ENCODE assay signal across 8 cellular contexts in the genomic region with DNA sequence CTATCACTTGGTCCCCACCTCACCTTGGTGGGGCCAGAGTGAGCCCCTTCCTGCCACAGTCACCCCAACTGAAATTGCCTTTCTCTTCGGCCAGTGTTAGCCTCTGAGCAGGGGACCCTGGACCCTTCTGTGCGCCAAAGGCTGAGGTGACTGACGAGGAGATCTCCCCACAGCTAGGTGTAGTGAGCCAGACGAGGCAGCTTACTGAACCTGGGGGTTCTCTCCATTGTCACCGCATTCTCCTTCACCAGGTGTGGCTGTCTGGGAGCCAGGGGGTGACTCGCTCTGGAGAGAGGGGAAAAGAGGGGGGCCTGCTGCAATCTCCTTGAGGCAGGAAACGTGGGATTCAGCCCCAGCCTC. TPM values are rescaled to one million over a fixed set of nuclear protein-coding genes. Genes with fewer than 3 reads are reported as not detected.
A peak's percentile ranks its signal among the peaks of the same experiment; 100 is the strongest.
DNase-seq lines count a peak whose midpoint lies in the region; ATAC-seq and TF ChIP-seq lines count a peak whose summit lies in the region.

No MANE protein-coding gene starts in this region.

- peaks cover 19% of the 10 kb centered on the region for H4K20me1 ChIP-seq in Karpas-422 (ENCODE audit: insufficient read depth, low read depth, low read length)

- H3K27me3 Mint-ChIP-seq in naive B cell: peaks cover 0 to 8% (median 5%) of the 10 kb centered on the region in 3 donors

- no peak overlapping the region for H3K27ac ChIP-seq in Karpas-422 (ENCODE audit: low read length)

- peak overlapping the region; percentile 100 for H3K4me3 ChIP-seq in AG09309 (ENCODE audit: control insufficient read depth, low read depth, low read length)
- peak overlapping the region; percentile 98 for H3K4me3 ChIP-seq in Karpas-422 (ENCODE audit: low read length)

- ATAC-seq in naive B cell (ENCODE audit: low read depth in 2 of 2): no peak

- no peaks in the 10 kb centered on the region for H3K9me3 Mint-ChIP-seq in naive B cell

- H3K9me3 ChIP-seq in Karpas-422 (ENCODE audit: low read length): no peaks in the 10 kb centered on the region

- H3K4me1 ChIP-seq in Karpas-422 (ENCODE audit: low read length): peaks cover 40% of the 10 kb centered on the region

- H3K4me2 ChIP-seq in Karpas-422 (ENCODE audit: low read depth, low read length, poor library complexity, severe bottlenecking): peak overlapping the region; percentile 93

- peaks cover 19% of the 10 kb centered on the region for H3K36me3 ChIP-seq in Karpas-422 (ENCODE audit: insufficient read depth, low read length)

- no peak for TF ChIP-seq CTCF in AG09309 (IDR thresholded peaks at IDR 0.05; ENCODE audit: control insufficient read depth, insufficient read depth, low read depth, low read length, missing control alignments)

- no peaks in the 10 kb centered on the region for H3K27me3 ChIP-seq in Karpas-422 (ENCODE audit: low read length)

- H3K79me2 ChIP-seq in Karpas-422 (ENCODE audit: low read length): peaks cover 38% of the 10 kb centered on the region

- no peak overlapping the region for H2AFZ ChIP-seq in Karpas-422 (ENCODE audit: low read length)

- H3K27ac Mint-ChIP-seq in naive B cell: peak overlapping the region in 2 of 6 donors; percentile 98 to 99

- H3K4me3 Mint-ChIP-seq in naive B cell: peak overlapping the region; percentile 95 to 99 (median 98)

- DNase-seq in AG09309 (ENCODE audit: low read depth) (no peak), Karpas-422 (no peak), dermis blood vessel endothelial cell (peak; percentile 16), naive B cell (no peak), inferior parietal cortex (ENCODE audit: extremely low spot score) (no peak), NCI-H2081 treated with DMSO at 0.1 percent for 48 hours (lab: John Stamatoyannopoulos, UW) (no peak), superior temporal gyrus (ENCODE audit: extremely low spot score) (no peak)
- DNase-seq in stimulated activated CD4-positive, alpha-beta T cell treated with anti-CD3 and anti-CD28 coated beads, Interleukin-4, amount 100 ng/mL, for 24 hours: no peak

- H3K36me3 Mint-ChIP-seq in naive B cell: no peaks in the 10 kb centered on the region

- peaks cover 19 to 44% (median 33%) of the 10 kb centered on the region in 3 donors for H3K4me1 Mint-ChIP-seq in naive B cell

- peak overlapping the region; percentile 97 for H3K9ac ChIP-seq in Karpas-422 (ENCODE audit: low read length)

- H3K9me2 ChIP-seq in Karpas-422 (replicated peaks; ENCODE audit: insufficient read depth, low read length): no peaks in the 10 kb centered on the region

RNA-seq across cellular contexts. Expression of a gene that starts 1.3 kb away (rescaled TPM):
- 1,155 and 2,638 TPM in 2 replicates for total RNA-seq in Karpas-422 (2014; rRNA removed; shearing (Covaris generic); ENCODE audit: low replicate concordance)
- 278 and 408 TPM in 2 replicates for total RNA-seq in dermis blood vessel endothelial cell
- 1,000 to 10,000 TPM; 1,256 to 2,811 (median 2,461) TPM for polyA plus RNA-seq in naive B cell (ENCODE audit: low read depth in 6 of 6)

RNA-seq across cellular contexts. Expression of a gene that starts 1.4 kb away (rescaled TPM):
- total RNA-seq in Karpas-422 (2014; rRNA removed; shearing (Covaris generic); ENCODE audit: low replicate concordance): 85.1 and 94.9 TPM in 2 replicates
- 10.2 and 11.7 TPM in 2 replicates for total RNA-seq in dermis blood vessel endothelial cell
- 100 to 1,000 TPM; 117 to 143 (median 128) TPM for polyA plus RNA-seq in naive B cell (ENCODE audit: low read depth in 6 of 6)

RNA-seq across cellular contexts. Expression of a gene that starts 14.5 kb away (rescaled TPM):
- total RNA-seq in Karpas-422 (2014; rRNA removed; shearing (Covaris generic); ENCODE audit: low replicate concordance): 16.0 and 29.4 TPM in 2 replicates
- 38.8 and 57.5 TPM in 2 replicates for total RNA-seq in dermis blood vessel endothelial cell
- 10 to 100 TPM; 16.0 to 32.4 (median 24.3) TPM for polyA plus RNA-seq in naive B cell (ENCODE audit: low read depth in 6 of 6)

RNA-seq across cellular contexts. Expression of a gene that starts 20.4 kb away (rescaled TPM):
- total RNA-seq in Karpas-422 (2014; rRNA removed; shearing (Covaris generic); ENCODE audit: low replicate concordance): 1.2 TPM in 1 of 2 replicates, not detected in the other
- 156 and 179 TPM in 2 replicates for total RNA-seq in dermis blood vessel endothelial cell
- under 1 TPM in 2 of 6 donors, not detected in 4; 0.09 to 0.23 TPM for polyA plus RNA-seq in naive B cell (ENCODE audit: low read depth in 6 of 6)

RNA-seq across cellular contexts. Expression of a gene that starts 41.3 kb away (rescaled TPM):
- not detected in 2 replicates for total RNA-seq in Karpas-422 (2014; rRNA removed; shearing (Covaris generic); ENCODE audit: low replicate concordance)
- total RNA-seq in dermis blood vessel endothelial cell: 4.3 and 8.7 TPM in 2 replicates
- polyA plus RNA-seq in naive B cell (ENCODE audit: low read depth in 6 of 6): not detected
